19 cellular contexts compared by ENCODE assay signal in the genomic region with DNA sequence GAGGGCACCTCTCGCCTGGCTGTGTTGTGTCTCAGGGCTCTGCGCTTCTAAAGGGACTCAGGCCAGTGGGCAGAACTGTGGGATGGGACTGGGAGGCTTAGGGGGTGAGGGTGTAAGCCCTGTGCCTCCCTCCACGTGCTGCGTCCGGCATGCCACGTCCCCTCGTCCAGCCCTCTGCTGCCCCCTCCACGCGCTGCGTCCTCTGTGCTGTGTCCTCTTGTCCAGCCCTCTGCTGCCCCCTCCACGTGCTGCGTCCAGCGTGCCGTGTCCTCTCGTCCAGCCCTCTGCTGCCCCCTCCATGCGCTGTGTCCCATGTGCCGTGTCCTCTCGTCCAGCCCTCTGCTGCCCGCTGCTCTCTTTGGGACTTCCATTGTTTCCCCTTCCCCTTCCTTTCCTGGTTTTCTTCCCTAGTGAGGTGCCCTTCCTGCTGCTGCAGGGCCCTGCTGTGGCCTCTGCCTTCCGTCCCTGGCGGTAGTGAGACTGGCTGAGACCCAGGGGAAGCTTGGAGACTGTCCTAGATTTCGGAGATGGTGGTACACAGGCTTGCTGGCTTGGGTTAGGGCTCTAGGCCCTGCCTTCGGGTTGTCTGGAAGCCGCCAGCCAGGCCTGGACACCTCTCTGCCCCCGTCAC. TPM values are rescaled to one million over a fixed set of nuclear protein-coding genes. Genes with fewer than 3 reads are reported as not detected.
DNase-seq lines count a peak whose midpoint lies in the region; ATAC-seq, FAIRE-seq and TF ChIP-seq lines count a peak whose summit lies in the region.
"Had no signal": no experiment of that assay in that cellular context is flagged by ENCODE, and none has a peak within 500 bp of the region (broad histone marks: within the 10 kb centered on the region; RNA-seq: fewer than 3 reads in every experiment).

No MANE protein-coding gene starts in this region.

- H3K4me3 Mint-ChIP-seq in stimulated activated naive CD8-positive, alpha-beta T cell treated with anti-CD3 and anti-CD28 coated beads, Interleukin-15, amount 100 ng/mL, for 72 hours: no peak overlapping the region
- H3K4me3 Mint-ChIP-seq: activated B cell treated with CpG ODN at 0.5 μM for 24 hours had no signal

- CTCF ChIA-PET in endothelial cell of umbilical vein (lab: Charles Lee): interaction anchor here (1.2 to 3.6 kb wide), 6 partner anchors 9 to 258 kb away, joined by 3 to 35 read pairs (median 4); no protein-coding TSS in a partner anchor

- H3K27me3 Mint-ChIP-seq in stimulated activated naive CD8-positive, alpha-beta T cell treated with anti-CD3 and anti-CD28 coated beads, Interleukin-15, amount 100 ng/mL, for 72 hours: no peaks in the 10 kb centered on the region
- H3K27me3 Mint-ChIP-seq: activated B cell treated with CpG ODN at 0.5 μM for 24 hours had no signal

- BruUV-seq in endothelial cell of umbilical vein (replicated peaks; lab: Mats Ljungman, UMichigan): no TSS peak

- H3K4me1 ChIP-seq in RWPE2 (ENCODE audit: insufficient read depth, poor library complexity, severe bottlenecking) (peaks cover 6% of the 10 kb centered on the region), endothelial cell of umbilical vein (ENCODE audit: control insufficient read depth, extremely low read depth, insufficient read depth, low read length) (peaks cover 32% of the 10 kb centered on the region), lower lobe of right lung (peaks cover 24% of the 10 kb centered on the region)
- H3K4me1 ChIP-seq: ascending aorta, foreskin keratinocyte, pancreas had no signal

- ATAC-seq in RWPE2 (ENCODE audit: low read depth) (no peak), lower lobe of right lung (peak; percentile 51 to 62), GM18505 (IDR thresholded peaks at IDR 0.05; ENCODE audit: unreplicated experiment) (no peak)
- ATAC-seq in stimulated activated naive CD8-positive, alpha-beta T cell treated with anti-CD3 and anti-CD28 coated beads, Interleukin-15, amount 100 ng/mL, for 72 hours: no peak
- ATAC-seq: foreskin keratinocyte had no signal

- POLR2A ChIA-PET in endothelial cell of umbilical vein (lab: Charles Lee): no interaction called here

- H3K79me2 ChIP-seq in endothelial cell of umbilical vein (ENCODE audit: control insufficient read depth, insufficient read depth, low read length): peaks cover 54% of the 10 kb centered on the region

- H3K4me1 Mint-ChIP-seq in stimulated activated naive CD8-positive, alpha-beta T cell treated with anti-CD3 and anti-CD28 coated beads, Interleukin-15, amount 100 ng/mL, for 72 hours: peaks cover 25% of the 10 kb centered on the region

- TF ChIP-seq CTCF in RWPE2 (IDR thresholded peaks at IDR 0.05; ENCODE audit: poor library complexity, severe bottlenecking): no peak
- TF ChIP-seq CTCF in endothelial cell of umbilical vein (IDR thresholded peaks at IDR 0.05; ENCODE audit: extremely low read depth in 1 of 2, insufficient read depth in 1 of 2, low read depth in 1 of 2, low read length in 2 of 2): peak; percentile 31 to 56
- TF ChIP-seq CTCF in lower lobe of right lung (IDR thresholded peaks at IDR 0.05): no peak

- H4K20me1 ChIP-seq in endothelial cell of umbilical vein (replicated peaks; ENCODE audit: control insufficient read depth, extremely low read depth, insufficient read depth, low read length): no peaks in the 10 kb centered on the region

- peak overlapping the region; percentile 88 for H3K4me2 ChIP-seq in endothelial cell of umbilical vein (ENCODE audit: insufficient read depth, low read length)
- H3K4me2 ChIP-seq: PC-9 had no signal

- no peak overlapping the region for H3K4me3 ChIP-seq in RWPE2 (ENCODE audit: severe bottlenecking)
- peak overlapping the region; percentile 74 to 95 (median 80) for H3K4me3 ChIP-seq in endothelial cell of umbilical vein (replicated peaks in 1 of 3; ENCODE audit: insufficient read depth in 1 of 3, low read depth in 1 of 3, low read length in 3 of 3)
- peak overlapping the region; percentile 56 for H3K4me3 ChIP-seq in lower lobe of right lung
- peak overlapping the region in 1 of 7 experiments; percentile 8 for H3K4me3 ChIP-seq in skin epidermis
- H3K4me3 ChIP-seq: pancreas, PC-9 had no signal

- H3K27ac ChIP-seq in RWPE2 (ENCODE audit: poor library complexity, severe bottlenecking) (no peak overlapping the region), endothelial cell of umbilical vein (ENCODE audit: insufficient read depth, low read depth, low read length) (peak overlapping the region; percentile 84), lower lobe of right lung (peak overlapping the region; percentile 56), skin epidermis (peak overlapping the region in 15 of 21 experiments; percentile 6 to 79 (median 46))
- H3K27ac ChIP-seq: ascending aorta, foreskin keratinocyte, pancreas had no signal

- dilution Hi-C loops in endothelial cell of umbilical vein (cut with MboI; ENCODE audit: extremely low pct_ligation_motif_present, low sequenced_read_pairs): no loop called here

- TF ChIP-seq POLR2A in endothelial cell of umbilical vein (IDR thresholded peaks at IDR 0.05; ENCODE audit: low read depth, low read length) (no peak), GM18505 (IDR thresholded peaks at IDR 0.05; ENCODE audit: borderline replicate concordance, extremely low read depth, insufficient read depth, insufficient read length) (no peak)

- DNase-seq in RWPE2 (ENCODE audit: low spot score) (peak; percentile 53), endothelial cell of umbilical vein (ENCODE audit: low read depth, low spot score) (peak; percentile 72), lower lobe of right lung (no peak), HK-2 (ENCODE audit: unreplicated experiment) (no peak), OCI-M2 (lab: John Stamatoyannopoulos, UW; ENCODE audit: unreplicated experiment) (no peak)
- DNase-seq in stimulated activated naive CD8-positive, alpha-beta T cell treated with anti-CD3 and anti-CD28 coated beads, Interleukin-15, amount 100 ng/mL, for 72 hours: no peak
- DNase-seq: activated B cell treated with CpG ODN at 0.5 μM for 24 hours; activated CD8-positive, alpha-beta memory T cell treated with anti-CD3 and anti-CD28 coated beads for 24 hours; effector CD4-positive, alpha-beta T cell; foreskin keratinocyte; NCI-H2029 treated with DMSO at 0.1 percent for 48 hours; NCI-H526; PC-9 had no signal

- intact Hi-C loops in endothelial cell of umbilical vein (cut with micrococcal nuclease) (loop anchor here (10.0 kb wide), 1 partner anchor 391 kb away; a partner anchor contains a TSS), lower lobe of right lung (cut with DNase I) (no loop called here)

- no peak overlapping the region for H3K27ac Mint-ChIP-seq in stimulated activated naive CD8-positive, alpha-beta T cell treated with anti-CD3 and anti-CD28 coated beads, Interleukin-15, amount 100 ng/mL, for 72 hours
- H3K27ac Mint-ChIP-seq: activated B cell treated with CpG ODN at 0.5 μM for 24 hours, mesothelial cell of epicardium had no signal

- H3K36me3 ChIP-seq in RWPE2 (ENCODE audit: low read depth) (no peaks in the 10 kb centered on the region), endothelial cell of umbilical vein (ENCODE audit: control insufficient read depth in 2 of 2, extremely low read depth in 1 of 2, insufficient read depth in 2 of 2, low read length in 2 of 2) (peaks cover 2 to 3% of the 10 kb centered on the region in 2 experiments), lower lobe of right lung (no peaks in the 10 kb centered on the region)
- H3K36me3 ChIP-seq: pancreas had no signal

- H3K9me1 ChIP-seq in endothelial cell of umbilical vein (replicated peaks; ENCODE audit: control insufficient read depth, extremely low read depth, insufficient read depth, low read length): no peaks in the 10 kb centered on the region

- peak overlapping the region; percentile 87 for H3K9ac ChIP-seq in endothelial cell of umbilical vein (replicated peaks; ENCODE audit: extremely low read depth, insufficient read depth, low read length)

- no peaks in the 10 kb centered on the region for H3K9me3 ChIP-seq in RWPE2 (ENCODE audit: severe bottlenecking)
- H3K9me3 ChIP-seq in endothelial cell of umbilical vein (replicated peaks; ENCODE audit: control insufficient read depth, insufficient read depth, low read length): no peaks in the 10 kb centered on the region
- no peaks in the 10 kb centered on the region for H3K9me3 ChIP-seq in lower lobe of right lung
- H3K9me3 ChIP-seq: ascending aorta, pancreas had no signal

- peak; percentile 87 for FAIRE-seq in endothelial cell of umbilical vein (lab: Jason Lieb, UNC)
- FAIRE-seq: H1, pancreas had no signal

- no peaks in the 10 kb centered on the region for H3K9me3 Mint-ChIP-seq in stimulated activated naive CD8-positive, alpha-beta T cell treated with anti-CD3 and anti-CD28 coated beads, Interleukin-15, amount 100 ng/mL, for 72 hours
- H3K9me3 Mint-ChIP-seq: activated B cell treated with CpG ODN at 0.5 μM for 24 hours, mesothelial cell of epicardium had no signal

- H3K27me3 ChIP-seq in RWPE2 (ENCODE audit: insufficient read depth, poor library complexity, severe bottlenecking): no peaks in the 10 kb centered on the region
- H3K27me3 ChIP-seq in endothelial cell of umbilical vein (ENCODE audit: control insufficient read depth in 2 of 2, insufficient read depth in 2 of 2, low read length in 2 of 2): no peaks in the 10 kb centered on the region
- no peaks in the 10 kb centered on the region for H3K27me3 ChIP-seq in lower lobe of right lung (ENCODE audit: low read depth)
- H3K27me3 ChIP-seq: ascending aorta, foreskin keratinocyte, pancreas had no signal

- H2AFZ ChIP-seq in endothelial cell of umbilical vein (ENCODE audit: low read depth, low read length): no peak overlapping the region
- H2AFZ ChIP-seq: PC-9 had no signal

TF ChIP-seq in endothelial cell of umbilical vein, 7 proteins besides CTCF, POLR2A, EP300 and RAD21 (continues in another document):
- TF ChIP-seq EZH2 (IDR thresholded peaks at IDR 0.05; ENCODE audit: borderline replicate concordance, low read depth, low read length, severe bottlenecking): no peak
- TF ChIP-seq GATA2 (IDR thresholded peaks at IDR 0.05; ENCODE audit: insufficient read depth, insufficient read length, low read depth, low read length): no peak
- no peak for TF ChIP-seq JUN (IDR thresholded peaks at IDR 0.05; ENCODE audit: borderline replicate concordance, insufficient read depth, insufficient read length, low read depth)
- TF ChIP-seq, protein P1, sequence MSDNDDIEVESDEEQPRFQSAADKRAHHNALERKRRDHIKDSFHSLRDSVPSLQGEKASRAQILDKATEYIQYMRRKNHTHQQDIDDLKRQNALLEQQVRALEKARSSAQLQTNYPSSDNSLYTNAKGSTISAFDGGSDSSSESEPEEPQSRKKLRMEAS (IDR thresholded peaks at IDR 0.05; ENCODE audit: insufficient read depth, insufficient read length): peak; percentile 86

RNA-seq across cellular contexts. Expression of a gene that starts 6.4 kb away (rescaled TPM):
- total RNA-seq in endothelial cell of umbilical vein: 0.23 and 0.80 TPM in 2 replicates
- polyA plus RNA-seq in endothelial cell of umbilical vein: 0.15 and 0.22 TPM in 2 replicates
- polyA plus RNA-seq in endothelial cell of umbilical vein (2011; cell fraction: cytosol; rRNA removed): 0.22 and 0.25 TPM in 2 replicates
- polyA plus RNA-seq in endothelial cell of umbilical vein (2011; cell fraction: nucleus; rRNA removed): 0.84 and 1.1 TPM in 2 replicates
- 0.10 and 0.19 TPM in 2 replicates for polyA plus RNA-seq in endothelial cell of umbilical vein (2012)
- polyA minus RNA-seq in endothelial cell of umbilical vein: 0.34 TPM in 2 replicates
- not detected for polyA minus RNA-seq in endothelial cell of umbilical vein (2011; cell fraction: cytosol; rRNA and poly(A)+ RNA removed)
- polyA minus RNA-seq in endothelial cell of umbilical vein (2011; cell fraction: nucleus; rRNA and poly(A)+ RNA removed): 0.19 TPM in 2 replicates
- 4.7 TPM for total RNA-seq in lower lobe of right lung
- total RNA-seq: activated B cell treated with CpG ODN at 0.5 μM for 24 hours, ascending aorta, H1, pancreas had no signal
- polyA plus RNA-seq: H1 had no signal

Comparison
In these comparisons a context has a peak if more than half of its experiments do, and no peak if none do; other contexts are left out.
1. ATAC-seq: peak in lower lobe of right lung (2 of 2); none in RWPE2 (single experiment), GM18505 (single experiment) and stimulated activated naive CD8-positive, alpha-beta T cell treated with anti-CD3 and anti-CD28 coated beads, Interleukin-15, amount 100 ng/mL, for 72 hours (single experiment).
2. DNase-seq: peak in RWPE2 (single experiment) and endothelial cell of umbilical vein (single experiment); none in lower lobe of right lung (single experiment), HK-2 (single experiment), OCI-M2 (single experiment) and stimulated activated naive CD8-positive, alpha-beta T cell treated with anti-CD3 and anti-CD28 coated beads, Interleukin-15, amount 100 ng/mL, for 72 hours (0 of 2).
3. CTCF ChIP-seq: peak in endothelial cell of umbilical vein (2 of 2); none in RWPE2 (single experiment) and lower lobe of right lung (single experiment).